ENCODE assay signal across 23 cellular contexts in genomic region chr20:39946053-39946810, GRCh38.
A peak's percentile ranks its signal among the peaks of the same experiment; 100 is the strongest.
DNase-seq lines count a peak whose midpoint lies in the region; ATAC-seq, FAIRE-seq and TF ChIP-seq lines count a peak whose summit lies in the region.
"Had no signal": no experiment of that assay in that cellular context is flagged by ENCODE, and none has a peak within 500 bp of the region (broad histone marks: within the 10 kb centered on the region; RNA-seq: fewer than 3 reads in every experiment).

No MANE protein-coding gene starts in this region.

- no peaks in the 10 kb centered on the region for H3K4me1 ChIP-seq in uterus

- DNase-seq in GM10248 (ENCODE audit: extremely low spot score) = peak; percentile 15
- DNase-seq in GM19239 (ENCODE audit: insufficient read length, low spot score) = no peak
- DNase-seq in chondrocyte (ENCODE audit: low spot score) = no peak
- no peak for DNase-seq in DMS53 treated with DMSO at 0.1 percent for 48 hours (lab: John Stamatoyannopoulos, UW; ENCODE audit: unreplicated experiment)
- no peak for DNase-seq in NCI-H187 (lab: John Stamatoyannopoulos, UW)
- DNase-seq in activated T-cell treated with anti-CD3 and anti-CD28 coated beads, Interleukin-2, amount 50 U/mL, for 1 hour = no peak
- DNase-seq in uterus = no peak
- DNase-seq: CD8-positive, alpha-beta memory T cell; DMS79 treated with DMSO at 0.1 percent for 48 hours; H9; NCI-H1092; NCI-H1694; NCI-H2107; NCI-H2227 treated with DMSO at 0.1 percent for 48 hours; NCI-H524 treated with DMSO at 0.1 percent for 48 hours; SHP77 had no signal

- no peaks in the 10 kb centered on the region for H3K9me3 ChIP-seq in uterus
- H3K9me3 ChIP-seq: BLaER1 treated with 17β-estradiol and CSF1 and Interleukin-3, amounts not matched to agents 10 nM and 100 nM had no signal

- H3K4me3 Mint-ChIP-seq in chondrocyte (ENCODE audit: unreplicated experiment) = no peak overlapping the region
- H3K4me3 Mint-ChIP-seq: CD8-positive, alpha-beta memory T cell; H9 had no signal

- H3K4me1 Mint-ChIP-seq in chondrocyte (ENCODE audit: low read depth) = peaks cover 30% of the 10 kb centered on the region
- H3K4me1 Mint-ChIP-seq: CD8-positive, alpha-beta memory T cell; H9 had no signal

- H3K27ac Mint-ChIP-seq in chondrocyte (ENCODE audit: unreplicated experiment) = peak overlapping the region; percentile 61
- H3K27ac Mint-ChIP-seq: CD8-positive, alpha-beta memory T cell; H9 had no signal

- POLR2A ChIA-PET in GM10248 (lab: Yijun Ruan, JAX) = no interaction called here

- CTCF ChIA-PET in GM10248 (lab: Yijun Ruan, JAX) = interaction anchor here (1.1 kb wide), 1 partner anchor 10 kb away, joined by 3 read pairs; no protein-coding TSS in a partner anchor

- H3K27ac ChIP-seq in uterus = no peak overlapping the region
- H3K27ac ChIP-seq: BLaER1 treated with 17β-estradiol and CSF1 and Interleukin-3, amounts not matched to agents 10 nM and 100 nM; KMS-11 had no signal

- H3K36me3 Mint-ChIP-seq in chondrocyte (ENCODE audit: low read depth) = no peaks in the 10 kb centered on the region
- H3K36me3 Mint-ChIP-seq: CD8-positive, alpha-beta memory T cell had no signal

- H3K4me3 ChIP-seq in uterus = no peak overlapping the region
- H3K4me3 ChIP-seq: BLaER1 treated with 17β-estradiol and CSF1 and Interleukin-3, amounts not matched to agents 10 nM and 100 nM had no signal

- H3K36me3 ChIP-seq in uterus = no peaks in the 10 kb centered on the region
- H3K36me3 ChIP-seq: BLaER1 treated with 17β-estradiol and CSF1 and Interleukin-3, amounts not matched to agents 10 nM and 100 nM had no signal

- H3K9me3 Mint-ChIP-seq in chondrocyte (ENCODE audit: low read depth) = no peaks in the 10 kb centered on the region
- H3K9me3 Mint-ChIP-seq: H9 had no signal

- peak; percentile 21 for FAIRE-seq in GM19239 (lab: Jason Lieb, UNC)
- FAIRE-seq: D721Med, G401.6, RCC 7860 had no signal

- H3K27me3 Mint-ChIP-seq in chondrocyte (ENCODE audit: low read depth) = no peaks in the 10 kb centered on the region
- H3K27me3 Mint-ChIP-seq: CD8-positive, alpha-beta memory T cell had no signal

- TF ChIP-seq POLR2A in uterus (IDR thresholded peaks at IDR 0.05) = no peak

- intact Hi-C loops in uterus (cut with DNase I; ENCODE audit: low total_unique reads) = no loop called here

- peak; percentile 70 for ATAC-seq in HG03175 (IDR thresholded peaks at IDR 0.05; ENCODE audit: unreplicated experiment)
- ATAC-seq: SK-N-SH treated with all-trans-retinoic acid at 6 μM for 48 hours had no signal

- TF ChIP-seq CTCF in GM10248 (IDR thresholded peaks at IDR 0.05; ENCODE audit: control extremely low read depth, extremely low read depth, low read depth, missing control alignments) (no peak), chondrocyte (IDR thresholded peaks at IDR 0.05) (no peak), uterus (IDR thresholded peaks at IDR 0.05) (no peak)

- no peaks in the 10 kb centered on the region for H3K27me3 ChIP-seq in uterus
- H3K27me3 ChIP-seq: BLaER1 treated with 17β-estradiol and CSF1 and Interleukin-3, amounts not matched to agents 10 nM and 100 nM had no signal
